In the genomic region with DNA sequence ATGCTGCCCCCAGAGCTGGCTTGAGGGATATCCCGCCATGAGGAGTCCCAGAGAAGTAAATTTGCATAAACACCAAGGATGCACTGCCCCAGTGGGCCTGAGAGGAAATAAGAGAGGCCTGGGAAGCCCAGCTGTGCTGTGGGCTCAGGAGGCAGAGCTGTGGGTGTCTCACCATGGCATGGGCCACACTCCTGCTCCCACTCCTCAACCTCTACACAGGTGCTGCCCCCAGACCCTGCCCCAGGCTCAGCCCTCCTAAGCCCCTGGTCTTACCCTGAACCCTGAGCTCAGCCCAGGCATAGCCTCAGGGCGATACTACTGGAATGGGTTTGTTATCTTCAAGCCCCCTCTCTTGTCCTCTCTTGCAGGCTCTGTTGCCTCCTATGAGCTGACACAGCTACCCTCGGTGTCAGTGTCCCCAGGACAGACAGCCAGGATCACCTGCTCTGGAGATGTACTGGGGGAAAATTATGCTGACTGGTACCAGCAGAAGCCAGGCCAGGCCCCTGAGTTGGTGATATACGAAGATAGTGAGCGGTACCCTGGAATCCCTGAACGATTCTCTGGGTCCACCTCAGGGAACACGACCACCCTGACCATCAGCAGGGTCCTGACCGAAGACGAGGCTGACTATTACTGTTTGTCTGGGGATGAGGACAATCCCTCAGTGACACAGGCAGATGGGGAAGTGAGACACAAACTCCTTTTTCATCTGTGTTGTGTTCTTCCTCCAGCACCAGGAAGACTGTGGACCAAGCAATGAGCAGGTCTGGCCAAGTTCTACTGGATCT, we compare ENCODE assay signal across 2 cellular contexts.
TF ChIP-seq lines count a peak whose summit lies in the region.

No MANE protein-coding gene starts in this region.

TF ChIP-seq in A549, 52 proteins besides CTCF, POLR2A, EP300 and RAD21:
- TF ChIP-seq HEYL (CRISPR knock-in tag; IDR thresholded peaks at IDR 0.05) (no peak), NFE2L2 (conservative IDR thresholded peaks at IDR 0.05; ENCODE audit: low read length) (no peak), HOXA7 (CRISPR knock-in tag; IDR thresholded peaks at IDR 0.05) (no peak), RCOR1 (IDR thresholded peaks at IDR 0.05; ENCODE audit: low read depth, low read length) (no peak), JUNB (IDR thresholded peaks at IDR 0.05) (no peak), POLR2AphosphoS2 (conservative IDR thresholded peaks at IDR 0.05; ENCODE audit: low read length) (no peak), FOSL2 (IDR thresholded peaks at IDR 0.05) (no peak), FOSL2 (CRISPR knock-in tag; IDR thresholded peaks at IDR 0.05) (no peak), TP53 (CRISPR knock-in tag; IDR thresholded peaks at IDR 0.05) (no peak)
- TF ChIP-seq, protein P1, sequence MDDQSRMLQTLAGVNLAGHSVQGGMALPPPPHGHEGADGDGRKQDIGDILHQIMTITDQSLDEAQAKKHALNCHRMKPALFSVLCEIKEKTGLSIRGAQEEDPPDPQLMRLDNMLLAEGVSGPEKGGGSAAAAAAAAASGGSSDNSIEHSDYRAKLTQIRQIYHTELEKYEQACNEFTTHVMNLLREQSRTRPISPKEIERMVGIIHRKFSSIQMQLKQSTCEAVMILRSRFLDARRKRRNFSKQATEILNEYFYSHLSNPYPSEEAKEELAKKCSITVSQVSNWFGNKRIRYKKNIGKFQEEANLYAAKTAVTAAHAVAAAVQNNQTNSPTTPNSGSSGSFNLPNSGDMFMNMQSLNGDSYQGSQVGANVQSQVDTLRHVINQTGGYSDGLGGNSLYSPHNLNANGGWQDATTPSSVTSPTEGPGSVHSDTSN (IDR thresholded peaks at IDR 0.05) = no peak
- TF ChIP-seq, protein P2, sequence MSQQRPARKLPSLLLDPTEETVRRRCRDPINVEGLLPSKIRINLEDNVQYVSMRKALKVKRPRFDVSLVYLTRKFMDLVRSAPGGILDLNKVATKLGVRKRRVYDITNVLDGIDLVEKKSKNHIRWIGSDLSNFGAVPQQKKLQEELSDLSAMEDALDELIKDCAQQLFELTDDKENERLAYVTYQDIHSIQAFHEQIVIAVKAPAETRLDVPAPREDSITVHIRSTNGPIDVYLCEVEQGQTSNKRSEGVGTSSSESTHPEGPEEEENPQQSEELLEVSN (IDR thresholded peaks at IDR 0.05; ENCODE audit: borderline replicate concordance, low read depth) = no peak
TF ChIP-seq in A549: peak in this region for 0.

TF ChIP-seq in HepG2, 621 proteins besides CTCF, POLR2A, EP300 and RAD21:
- TF ChIP-seq HOXA3 (CRISPR knock-in tag; IDR thresholded peaks at IDR 0.05) (no peak), ZNF780A (CRISPR knock-in tag; IDR thresholded peaks at IDR 0.05) (no peak), ZNF143 (CRISPR knock-in tag; IDR thresholded peaks at IDR 0.05) (no peak), SIX4 (CRISPR knock-in tag; IDR thresholded peaks at IDR 0.05) (no peak), MAFK (conservative IDR thresholded peaks at IDR 0.05 in 1 of 2, IDR thresholded peaks at IDR 0.05 in 1 of 2; ENCODE audit: low read length in 2 of 2) (peak; percentile 9 to 11; a peak in 1 of 4 replicates), AGO2 (optimal IDR thresholded peaks at IDR 0.05; ENCODE audit: low read depth, low read length) (no peak), SSRP1 (CRISPR knock-in tag; IDR thresholded peaks at IDR 0.05) (no peak)
